Comparison of ENCODE assay signal across 2 cellular contexts in genomic region chr6:148417045-148417444, GRCh38.
TF ChIP-seq lines count a peak whose summit lies in the region.

No MANE protein-coding gene starts in this region.

TF ChIP-seq in IMR-90, 13 proteins besides CTCF, POLR2A, EP300 and RAD21:
- TF ChIP-seq USF2 (IDR thresholded peaks at IDR 0.05; ENCODE audit: low read depth, low read length): no peak
- no peak for TF ChIP-seq NFE2L2 (IDR thresholded peaks at IDR 0.05; ENCODE audit: low read depth, low read length)
- no peak for TF ChIP-seq RFX5 (IDR thresholded peaks at IDR 0.05; ENCODE audit: low read depth, low read length)
- no peak for TF ChIP-seq FOS (IDR thresholded peaks at IDR 0.05; ENCODE audit: low read depth, low read length)

TF ChIP-seq in H1, 55 proteins besides CTCF, POLR2A, EP300 and RAD21:
- TF ChIP-seq TCF12 (IDR thresholded peaks at IDR 0.05; ENCODE audit: low read depth, low read length) (no peak), RFX5 (IDR thresholded peaks at IDR 0.05; ENCODE audit: borderline replicate concordance, low read depth, low read length) (no peak), CTBP2 (IDR thresholded peaks at IDR 0.05; ENCODE audit: borderline replicate concordance, insufficient read depth, insufficient read length, low read length) (no peak), TAF1 (IDR thresholded peaks at IDR 0.05; ENCODE audit: low read depth, low read length) (no peak), GABPA (IDR thresholded peaks at IDR 0.05; ENCODE audit: borderline replicate concordance, insufficient read depth, low read length) (no peak), RXRA (IDR thresholded peaks at IDR 0.05; ENCODE audit: insufficient read depth, low read depth, low read length) (no peak), TAF7 (optimal IDR thresholded peaks at IDR 0.05; ENCODE audit: borderline replicate concordance, low read depth, low read length) (no peak), MAFK (IDR thresholded peaks at IDR 0.05; ENCODE audit: low read depth, low read length) (no peak), TEAD4 (IDR thresholded peaks at IDR 0.05; ENCODE audit: low read depth, low read length) (no peak), SAP30 (IDR thresholded peaks at IDR 0.05; ENCODE audit: insufficient read depth, insufficient replicate concordance, low read length) (no peak), JUN (IDR thresholded peaks at IDR 0.05; ENCODE audit: low read depth, low read length) (no peak), CHD2 (IDR thresholded peaks at IDR 0.05; ENCODE audit: low read length) (no peak), KDM1A (IDR thresholded peaks at IDR 0.05; ENCODE audit: borderline replicate concordance, low read length) (no peak), CBX8 (IDR thresholded peaks at IDR 0.05; ENCODE audit: borderline replicate concordance, low read depth, low read length) (no peak), JUND (IDR thresholded peaks at IDR 0.05; ENCODE audit: low read length) (no peak)
TF ChIP-seq in H1: peak in this region for 0.
